Comparison of ENCODE assay signal across 15 cellular contexts in the genomic region with DNA sequence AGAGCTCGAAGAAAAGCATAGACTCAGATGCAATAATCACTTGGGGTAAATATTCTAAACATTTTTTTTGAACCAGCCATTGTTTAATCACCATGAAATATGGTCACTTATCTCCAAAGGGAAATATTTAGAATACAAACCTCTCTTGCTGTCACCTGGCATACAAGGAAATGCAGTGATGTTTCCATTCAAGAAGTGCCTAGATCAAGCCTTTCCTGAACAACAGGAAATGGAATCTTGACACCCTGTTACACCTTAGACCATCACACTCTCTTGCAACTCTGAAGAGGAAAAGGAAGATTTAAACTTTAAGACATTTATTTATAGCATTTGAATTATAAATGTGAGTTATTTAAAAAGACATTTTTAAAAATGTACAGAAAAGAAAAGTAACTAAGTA.
DNase-seq lines count a peak whose midpoint lies in the region; ATAC-seq and TF ChIP-seq lines count a peak whose summit lies in the region.
"Had no signal": no experiment of that assay in that cellular context is flagged by ENCODE, and none has a peak within 500 bp of the region (broad histone marks: within the 10 kb centered on the region; RNA-seq: fewer than 3 reads in every experiment).

No MANE protein-coding gene starts in this region.

- H2AFZ ChIP-seq in MM.1S (ENCODE audit: low read length), result no peak overlapping the region

- no peaks in the 10 kb centered on the region for H3K36me3 ChIP-seq in MM.1S (replicated peaks; ENCODE audit: insufficient read depth, low read length)
- H3K36me3 ChIP-seq in aorta (ENCODE audit: control insufficient read depth in 1 of 2, insufficient read depth in 2 of 2, low read length in 1 of 2), result peaks cover 0 to 4% of the 10 kb centered on the region in 2 donors
- H3K36me3 ChIP-seq: BLaER1 had no signal

- no peaks in the 10 kb centered on the region for H3K9me3 ChIP-seq in MM.1S (replicated peaks; ENCODE audit: insufficient read depth, low read length)
- H3K9me3 ChIP-seq in aorta (ENCODE audit: control insufficient read depth, low read length), result no peaks in the 10 kb centered on the region
- H3K9me3 ChIP-seq: BLaER1 had no signal

- no peaks in the 10 kb centered on the region for H3F3A ChIP-seq in MM.1S (ENCODE audit: insufficient read depth, low read length)

- H3K4me3 Mint-ChIP-seq in natural killer cell, result no peak overlapping the region
- H3K4me3 Mint-ChIP-seq in natural killer cell treated with Interleukin-12 subunit alpha and Interleukin-12 subunit beta and Interleukin-15 and Interleukin-18, amount 100 ng/mL, for 72 hours, result no peak overlapping the region
- H3K4me3 Mint-ChIP-seq in activated naive CD8-positive, alpha-beta T cell treated with anti-CD3 and anti-CD28 coated beads, Interleukin-2, amount 50 U/mL, for 24 hours, result no peak overlapping the region
- H3K4me3 Mint-ChIP-seq: CD14-positive monocyte; CD4-positive, alpha-beta memory T cell; H9 had no signal

- no peaks in the 10 kb centered on the region for H3K9me2 ChIP-seq in MM.1S (replicated peaks; ENCODE audit: insufficient read depth, low read length)

- no peaks in the 10 kb centered on the region for H3K79me2 ChIP-seq in MM.1S (ENCODE audit: low read length)

- H3K9me3 Mint-ChIP-seq in natural killer cell, result no peaks in the 10 kb centered on the region
- H3K9me3 Mint-ChIP-seq in natural killer cell treated with Interleukin-12 subunit alpha and Interleukin-12 subunit beta and Interleukin-15 and Interleukin-18, amount 100 ng/mL, for 72 hours, result peaks cover 6% of the 10 kb centered on the region
- H3K9me3 Mint-ChIP-seq in activated naive CD8-positive, alpha-beta T cell treated with anti-CD3 and anti-CD28 coated beads, Interleukin-2, amount 50 U/mL, for 24 hours, result no peaks in the 10 kb centered on the region
- H3K9me3 Mint-ChIP-seq: CD4-positive, alpha-beta memory T cell; H9 had no signal

- H3K27me3 ChIP-seq in MM.1S (replicated peaks; ENCODE audit: insufficient read depth, low read length) (no peaks in the 10 kb centered on the region), aorta (ENCODE audit: control insufficient read depth in 1 of 2, insufficient read depth in 2 of 2, low read length in 1 of 2) (no peaks in the 10 kb centered on the region)
- H3K27me3 ChIP-seq: BLaER1 had no signal

- H3K4me1 ChIP-seq in MM.1S (ENCODE audit: low read length) (no peaks in the 10 kb centered on the region), aorta (ENCODE audit: control insufficient read depth in 1 of 2, insufficient read depth in 2 of 2, low read length in 2 of 2) (no peaks in the 10 kb centered on the region)
- H3K4me1 ChIP-seq: BLaER1 had no signal

- H3K27ac ChIP-seq in MM.1S (ENCODE audit: low read length) (no peak overlapping the region), aorta (ENCODE audit: low read depth in 1 of 2, low read length in 2 of 2) (no peak overlapping the region)
- H3K27ac ChIP-seq: BLaER1 had no signal

- 80 to 81% methylated on average over 1 of the region's 1 CpG for WGBS in aorta, 2 donors

- H3K4me2 ChIP-seq in MM.1S (ENCODE audit: low read depth, low read length), result no peak overlapping the region
- H3K4me2 ChIP-seq: BLaER1 had no signal

- peaks cover 41 to 52% of the 10 kb centered on the region in 2 donors for H3K4me1 Mint-ChIP-seq in natural killer cell
- H3K4me1 Mint-ChIP-seq in natural killer cell treated with Interleukin-12 subunit alpha and Interleukin-12 subunit beta and Interleukin-15 and Interleukin-18, amount 100 ng/mL, for 72 hours (ENCODE audit: low read depth in 2 of 2), result peaks cover 29 to 34% of the 10 kb centered on the region in 2 donors
- no peaks in the 10 kb centered on the region for H3K4me1 Mint-ChIP-seq in activated naive CD8-positive, alpha-beta T cell treated with anti-CD3 and anti-CD28 coated beads, Interleukin-2, amount 50 U/mL, for 24 hours

- no peaks in the 10 kb centered on the region for H4K20me1 ChIP-seq in MM.1S (ENCODE audit: insufficient read depth, low read length)
- H4K20me1 ChIP-seq: BLaER1 had no signal

- H3K4me3 ChIP-seq in MM.1S (ENCODE audit: low read length), result no peak overlapping the region
- no peak overlapping the region for H3K4me3 ChIP-seq in aorta (ENCODE audit: low read length in 2 of 2)
- H3K4me3 ChIP-seq: BLaER1 had no signal

- intact Hi-C loops in natural killer cell (cut with micrococcal nuclease) (no loop called here), left colon (cut with DNase I, micrococcal nuclease) (no loop called here), aorta (cut with DNase I) (no loop called here)

- no peak overlapping the region for H3K9ac ChIP-seq in MM.1S (ENCODE audit: low read length)
- H3K9ac ChIP-seq: BLaER1 had no signal

- ATAC-seq in natural killer cell (no peak), left colon (peak; percentile 87), aorta (ENCODE audit: low FRiP score) (no peak)
- ATAC-seq in natural killer cell treated with Interleukin-12 subunit alpha and Interleukin-12 subunit beta and Interleukin-15 and Interleukin-18, amount 100 ng/mL, for 72 hours, result no peak
- no peak for ATAC-seq in activated naive CD8-positive, alpha-beta T cell treated with anti-CD3 and anti-CD28 coated beads, Interleukin-2, amount 50 U/mL, for 24 hours

- no peaks in the 10 kb centered on the region for H3K27me3 Mint-ChIP-seq in natural killer cell (ENCODE audit: low read depth in 2 of 2)
- H3K27me3 Mint-ChIP-seq in natural killer cell treated with Interleukin-12 subunit alpha and Interleukin-12 subunit beta and Interleukin-15 and Interleukin-18, amount 100 ng/mL, for 72 hours, result no peaks in the 10 kb centered on the region
- H3K27me3 Mint-ChIP-seq in activated naive CD8-positive, alpha-beta T cell treated with anti-CD3 and anti-CD28 coated beads, Interleukin-2, amount 50 U/mL, for 24 hours, result no peaks in the 10 kb centered on the region
- H3K27me3 Mint-ChIP-seq: CD4-positive, alpha-beta memory T cell had no signal

- H3K27ac Mint-ChIP-seq in natural killer cell, result peak overlapping the region; percentile 44 to 65
- H3K27ac Mint-ChIP-seq in natural killer cell treated with Interleukin-12 subunit alpha and Interleukin-12 subunit beta and Interleukin-15 and Interleukin-18, amount 100 ng/mL, for 72 hours, result no peak overlapping the region
- no peak overlapping the region for H3K27ac Mint-ChIP-seq in activated naive CD8-positive, alpha-beta T cell treated with anti-CD3 and anti-CD28 coated beads, Interleukin-2, amount 50 U/mL, for 24 hours
- H3K27ac Mint-ChIP-seq: CD14-positive monocyte, H9 had no signal

- DNase-seq in natural killer cell (no peak), NCI-H2029 treated with DMSO at 0.1 percent for 48 hours (lab: John Stamatoyannopoulos, UW) (peak; percentile 70), left colon (no peak), MM.1S (no peak), aorta (no peak)
- DNase-seq in natural killer cell treated with Interleukin-12 subunit alpha and Interleukin-12 subunit beta and Interleukin-15 and Interleukin-18, amount 100 ng/mL, for 72 hours (ENCODE audit: low spot score), result no peak
- no peak for DNase-seq in activated naive CD8-positive, alpha-beta T cell treated with anti-CD3 and anti-CD28 coated beads, Interleukin-2, amount 50 U/mL, for 24 hours
- DNase-seq: 8988T; CD4-positive, alpha-beta memory T cell; DMS79; GDM1; H9; IMR-90 had no signal

- no peak for TF ChIP-seq CTCF in natural killer cell (IDR thresholded peaks at IDR 0.05)
- no peak for TF ChIP-seq CTCF in MM.1S (IDR thresholded peaks at IDR 0.05; ENCODE audit: low read length)

- H3K36me3 Mint-ChIP-seq in natural killer cell, result no peaks in the 10 kb centered on the region
- peaks cover 4% of the 10 kb centered on the region for H3K36me3 Mint-ChIP-seq in natural killer cell treated with Interleukin-12 subunit alpha and Interleukin-12 subunit beta and Interleukin-15 and Interleukin-18, amount 100 ng/mL, for 72 hours
- no peaks in the 10 kb centered on the region for H3K36me3 Mint-ChIP-seq in activated naive CD8-positive, alpha-beta T cell treated with anti-CD3 and anti-CD28 coated beads, Interleukin-2, amount 50 U/mL, for 24 hours (ENCODE audit: low read depth)
- H3K36me3 Mint-ChIP-seq: CD14-positive monocyte had no signal

Comparison
In these comparisons a context has a peak if more than half of its experiments do, and no peak if none do; other contexts are left out.
1. H3K27ac Mint-ChIP-seq: peak in natural killer cell (2 of 2); none in natural killer cell treated with Interleukin-12 subunit alpha and Interleukin-12 subunit beta and Interleukin-15 and Interleukin-18, amount 100 ng/mL, for 72 hours (0 of 2) and activated naive CD8-positive, alpha-beta T cell treated with anti-CD3 and anti-CD28 coated beads, Interleukin-2, amount 50 U/mL, for 24 hours (single experiment).